16 cellular contexts compared by ENCODE assay signal in genomic region chr3:164460851-164461250, GRCh38.
A peak's percentile ranks its signal among the peaks of the same experiment; 100 is the strongest.
DNase-seq lines count a peak whose midpoint lies in the region; ATAC-seq and TF ChIP-seq lines count a peak whose summit lies in the region.
"Had no signal": no experiment of that assay in that cellular context is flagged by ENCODE, and none has a peak within 500 bp of the region (broad histone marks: within the 10 kb centered on the region; RNA-seq: fewer than 3 reads in every experiment).

No MANE protein-coding gene starts in this region.

- no peaks in the 10 kb centered on the region for H3K9me2 ChIP-seq in PC-3 (replicated peaks; ENCODE audit: low read length)

- no peaks in the 10 kb centered on the region for H3K4me1 Mint-ChIP-seq in activated CD4-positive, alpha-beta T cell treated with anti-CD3 and anti-CD28 coated beads, Interleukin-2, amount 10 ng/mL, durations not matched to agents 7 days and 5 days
- H3K4me1 Mint-ChIP-seq in activated T-cell treated with anti-CD3 and anti-CD28 coated beads, Interleukin-2, amount 50 U/mL, for 4 hours (ENCODE audit: low read depth): no peaks in the 10 kb centered on the region

- H2AFZ ChIP-seq in DND-41 (ENCODE audit: low read depth, low read length): peak overlapping the region; percentile 44
- peak overlapping the region; percentile 38; the same call in 1 of the 2 replicates for H2AFZ ChIP-seq in PC-3 (ENCODE audit: low read length)
- H2AFZ ChIP-seq: PC-9 had no signal

- DNase-seq in DND-41: no peak
- DNase-seq in HCEC 1CT: peak; percentile 79
- DNase-seq in PC-3: no peak
- peak; percentile 3 for DNase-seq in iris pigment epithelial cell (ENCODE audit: low read depth)
- no peak for DNase-seq in GF-D8 (lab: John Stamatoyannopoulos, UW)
- no peak for DNase-seq in hippocampal formation (lab: John Stamatoyannopoulos, UW)
- no peak for DNase-seq in activated CD4-positive, alpha-beta T cell treated with anti-CD3 and anti-CD28 coated beads, Interleukin-2, amount 10 ng/mL, durations not matched to agents 7 days and 5 days
- no peak for DNase-seq in activated T-cell treated with anti-CD3 and anti-CD28 coated beads, Interleukin-2, amount 50 U/mL, for 4 hours
- DNase-seq: activated T-cell treated with anti-CD3 and anti-CD28 coated beads, Interleukin-2, amount 50 U/mL, for 1 hour; BE2C; heart left ventricle; MV-4-11; NCI-H226; PC-9 had no signal

- CTCF ChIA-PET in PC-3 (lab: Charles Lee): no interaction called here
- CTCF ChIA-PET in activated CD4-positive, alpha-beta T cell treated with anti-CD3 and anti-CD28 coated beads, Interleukin-2, amount 10 ng/mL, durations not matched to agents 7 days and 5 days (lab: Charles Lee): no interaction called here

- H3K27ac ChIP-seq in DND-41 (ENCODE audit: low read length): no peak overlapping the region
- no peak overlapping the region for H3K27ac ChIP-seq in PC-3 (ENCODE audit: low read length)
- H3K27ac ChIP-seq: epithelial cell of prostate, heart left ventricle, PC-9 had no signal

- H3K4me1 ChIP-seq in DND-41 (ENCODE audit: insufficient read depth, low read length) (no peaks in the 10 kb centered on the region), PC-3 (ENCODE audit: insufficient read depth, low read length) (no peaks in the 10 kb centered on the region)
- H3K4me1 ChIP-seq: BE2C, heart left ventricle had no signal

- no peaks in the 10 kb centered on the region for H3K36me3 ChIP-seq in DND-41 (ENCODE audit: insufficient read depth, low read length)
- no peaks in the 10 kb centered on the region for H3K36me3 ChIP-seq in PC-3 (ENCODE audit: low read depth, low read length)
- H3K36me3 ChIP-seq: BE2C, heart left ventricle had no signal

- BruUV-seq in PC-3 (replicated peaks; lab: Mats Ljungman, UMichigan): no TSS peak

- H3K4me3 Mint-ChIP-seq in activated CD4-positive, alpha-beta T cell treated with anti-CD3 and anti-CD28 coated beads, Interleukin-2, amount 10 ng/mL, durations not matched to agents 7 days and 5 days: no peak overlapping the region
- H3K4me3 Mint-ChIP-seq in activated T-cell treated with anti-CD3 and anti-CD28 coated beads, Interleukin-2, amount 50 U/mL, for 4 hours: no peak overlapping the region
- H3K4me3 Mint-ChIP-seq: type B pancreatic cell had no signal

- H4K20me1 ChIP-seq in DND-41 (ENCODE audit: insufficient read depth, low read length) (no peaks in the 10 kb centered on the region), PC-3 (ENCODE audit: low read length) (no peaks in the 10 kb centered on the region)

- ATAC-seq in DND-41 (ENCODE audit: insufficient read depth, low read depth) (peak; percentile 22; the same call in 1 of the 3 replicates), PC-3 (no peak)
- ATAC-seq in activated T-cell treated with anti-CD3 and anti-CD28 coated beads, Interleukin-2, amount 50 U/mL, for 4 hours: no peak
- ATAC-seq: heart left ventricle had no signal

- H3K9me3 Mint-ChIP-seq in activated CD4-positive, alpha-beta T cell treated with anti-CD3 and anti-CD28 coated beads, Interleukin-2, amount 10 ng/mL, durations not matched to agents 7 days and 5 days: peaks cover 6% of the 10 kb centered on the region
- H3K9me3 Mint-ChIP-seq in activated T-cell treated with anti-CD3 and anti-CD28 coated beads, Interleukin-2, amount 50 U/mL, for 4 hours: peaks cover 13% of the 10 kb centered on the region
- H3K9me3 Mint-ChIP-seq: type B pancreatic cell had no signal

- no peak overlapping the region for H3K27ac Mint-ChIP-seq in activated CD4-positive, alpha-beta T cell treated with anti-CD3 and anti-CD28 coated beads, Interleukin-2, amount 10 ng/mL, durations not matched to agents 7 days and 5 days
- H3K27ac Mint-ChIP-seq: type B pancreatic cell had no signal

- H3K9ac ChIP-seq in DND-41 (ENCODE audit: low read depth, low read length) (no peak overlapping the region), PC-3 (ENCODE audit: low read length) (no peak overlapping the region)

- no peaks in the 10 kb centered on the region for H3K9me3 ChIP-seq in DND-41 (ENCODE audit: insufficient read depth, low read length, severe bottlenecking)
- H3K9me3 ChIP-seq in PC-3 (ENCODE audit: low read length): peaks cover 10% of the 10 kb centered on the region; the same call in 1 of the 2 replicates
- H3K9me3 ChIP-seq: BE2C had no signal

- TF ChIP-seq CTCF in DND-41 (IDR thresholded peaks at IDR 0.05; ENCODE audit: borderline replicate concordance, extremely low read depth, low read length, poor library complexity, severe bottlenecking) (no peak), PC-3 (conservative IDR thresholded peaks at IDR 0.05; ENCODE audit: low read depth, low read length) (no peak)

- H3K4me2 ChIP-seq in DND-41 (ENCODE audit: insufficient read depth, low read length) (no peak overlapping the region), PC-3 (ENCODE audit: low read length) (no peak overlapping the region)
- H3K4me2 ChIP-seq: PC-9 had no signal

- H3K36me3 Mint-ChIP-seq in activated CD4-positive, alpha-beta T cell treated with anti-CD3 and anti-CD28 coated beads, Interleukin-2, amount 10 ng/mL, durations not matched to agents 7 days and 5 days (ENCODE audit: low read depth): no peaks in the 10 kb centered on the region
- H3K36me3 Mint-ChIP-seq in activated T-cell treated with anti-CD3 and anti-CD28 coated beads, Interleukin-2, amount 50 U/mL, for 4 hours (ENCODE audit: insufficient read depth): no peaks in the 10 kb centered on the region
- H3K36me3 Mint-ChIP-seq: type B pancreatic cell had no signal

- no peaks in the 10 kb centered on the region for H3K27me3 Mint-ChIP-seq in activated CD4-positive, alpha-beta T cell treated with anti-CD3 and anti-CD28 coated beads, Interleukin-2, amount 10 ng/mL, durations not matched to agents 7 days and 5 days
- no peaks in the 10 kb centered on the region for H3K27me3 Mint-ChIP-seq in activated T-cell treated with anti-CD3 and anti-CD28 coated beads, Interleukin-2, amount 50 U/mL, for 4 hours (ENCODE audit: low read depth)
- H3K27me3 Mint-ChIP-seq: type B pancreatic cell had no signal

- H3K79me2 ChIP-seq in DND-41 (ENCODE audit: insufficient read depth, low read length) (no peaks in the 10 kb centered on the region), PC-3 (ENCODE audit: low read length) (no peaks in the 10 kb centered on the region)

- H3F3A ChIP-seq in PC-3 (ENCODE audit: low read length, unreplicated experiment): no peaks in the 10 kb centered on the region

- H3K4me3 ChIP-seq in DND-41 (ENCODE audit: low read depth in 1 of 2, low read length in 2 of 2) (no peak overlapping the region), PC-3 (ENCODE audit: low read length) (no peak overlapping the region)
- H3K4me3 ChIP-seq: PC-9 had no signal

- intact Hi-C loops in PC-3 (cut with micrococcal nuclease): no loop called here

- H3K27me3 ChIP-seq in DND-41 (ENCODE audit: insufficient read depth, low read length, poor library complexity): no peaks in the 10 kb centered on the region
- H3K27me3 ChIP-seq in PC-3 (ENCODE audit: low read length): no peaks in the 10 kb centered on the region
- H3K27me3 ChIP-seq: BE2C, heart left ventricle had no signal

- POLR2A ChIA-PET in PC-3 (lab: Charles Lee; ENCODE audit: unreplicated experiment): no interaction called here
- POLR2A ChIA-PET in activated CD4-positive, alpha-beta T cell treated with anti-CD3 and anti-CD28 coated beads, Interleukin-2, amount 10 ng/mL, durations not matched to agents 7 days and 5 days (lab: Charles Lee): no interaction called here

Comparison
In these comparisons a context has a peak if more than half of its experiments do, and no peak if none do; other contexts are left out.
1. DNase-seq: peak in HCEC 1CT (single experiment) and iris pigment epithelial cell (single experiment); none in DND-41 (single experiment), PC-3 (single experiment), GF-D8 (single experiment), hippocampal formation (0 of 2), activated CD4-positive, alpha-beta T cell treated with anti-CD3 and anti-CD28 coated beads, Interleukin-2, amount 10 ng/mL, durations not matched to agents 7 days and 5 days (single experiment) and activated T-cell treated with anti-CD3 and anti-CD28 coated beads, Interleukin-2, amount 50 U/mL, for 4 hours (single experiment).